Comparison of ENCODE assay signal across 29 cellular contexts in the genomic region with DNA sequence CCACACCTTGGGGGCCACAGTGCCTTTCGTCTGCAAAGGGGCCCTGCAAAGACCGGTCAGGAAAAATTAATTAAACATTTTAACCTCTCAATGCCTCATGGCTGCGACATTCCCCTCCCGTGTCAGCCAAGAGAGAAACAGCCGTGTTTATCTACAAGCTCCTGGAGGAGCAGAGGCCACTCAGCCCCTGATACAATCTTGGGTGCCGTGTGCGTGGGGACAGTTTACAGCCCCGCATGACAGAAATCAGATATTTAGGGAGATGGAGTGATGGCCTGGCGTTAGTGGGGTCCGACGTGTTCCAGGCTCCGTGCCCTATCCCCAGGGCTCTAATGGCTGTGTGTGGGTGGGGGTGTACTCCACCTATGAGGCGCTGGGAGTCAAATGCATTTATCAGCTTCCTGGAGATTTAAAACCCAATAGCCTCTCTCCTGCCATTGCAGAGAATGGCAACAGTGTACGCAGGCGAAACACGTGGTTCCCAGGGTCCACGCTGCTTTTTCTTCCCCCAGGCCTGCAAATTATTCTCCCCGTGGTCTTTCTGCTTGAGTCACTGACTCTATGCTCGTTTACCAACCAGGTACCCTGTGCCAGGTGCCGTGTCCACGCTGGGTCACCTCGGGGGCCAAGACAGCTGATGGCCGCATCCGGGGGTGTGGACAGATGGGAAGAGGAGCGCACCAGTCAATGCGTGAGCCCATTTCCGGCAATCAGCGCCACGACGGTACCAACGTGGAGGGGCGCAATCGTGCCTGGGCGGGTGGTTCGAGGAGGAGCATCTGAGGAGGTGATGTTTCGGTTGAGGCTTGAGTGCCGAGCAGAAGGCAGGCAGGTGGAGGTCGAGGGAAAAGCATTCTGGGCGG. TPM values are rescaled to one million over a fixed set of nuclear protein-coding genes. Genes with fewer than 3 reads are reported as not detected.
"Had no signal": no experiment of that assay in that cellular context is flagged by ENCODE, and none has a peak within 500 bp of the region (broad histone marks: within the 10 kb centered on the region; RNA-seq: fewer than 3 reads in every experiment).

No MANE protein-coding gene starts in this region.

- H3K36me3 ChIP-seq: ascending aorta, SJCRH30 had no signal

- H3K4me3 Mint-ChIP-seq: activated CD4-positive, alpha-beta T cell treated with anti-CD3 and anti-CD28 coated beads, Interleukin-2, amount 10 ng/mL, durations not matched to agents 24 days and 14 days; activated CD8-positive, alpha-beta memory T cell treated with anti-CD3 and anti-CD28 coated beads, Interleukin-2, amount 10 ng/mL, durations not matched to agents 7 days and 5 days; activated naive CD8-positive, alpha-beta T cell treated with anti-CD3 and anti-CD28 coated beads, Interleukin-2, amount 10 ng/mL, durations not matched to agents 7 days and 5 days; activated T-cell treated with anti-CD3 and anti-CD28 coated beads, Interleukin-2, amount 50 U/mL, for 4 hours; central memory CD8-positive, alpha-beta T cell; T-helper 17 cell; WTC11 had no signal

- DNase-seq: activated CD4-positive, alpha-beta T cell treated with anti-CD3 and anti-CD28 coated beads for 1 hour; activated CD4-positive, alpha-beta T cell treated with anti-CD3 and anti-CD28 coated beads, Interleukin-2, amount 10 ng/mL, durations not matched to agents 24 days and 14 days; activated CD4-positive, alpha-beta T cell treated with anti-CD3 and anti-CD28 coated beads, Interleukin-2, amount 50 U/mL, for 48 hours; activated CD8-positive, alpha-beta memory T cell treated with anti-CD3 and anti-CD28 coated beads, Interleukin-2, amount 10 ng/mL, durations not matched to agents 7 days and 5 days; activated effector memory CD4-positive, alpha-beta T cell treated with anti-CD3 and anti-CD28 coated beads, Interleukin-2, amount 50 U/mL, for 16 hours; activated naive CD4-positive, alpha-beta T cell treated with Interleukin-2 at 50 U/mL for 16 hours; activated naive CD8-positive, alpha-beta T cell treated with anti-CD3 and anti-CD28 coated beads, Interleukin-2, amount 10 ng/mL, durations not matched to agents 7 days and 5 days; activated T-cell treated with anti-CD3 and anti-CD28 coated beads, Interleukin-2, amount 50 U/mL, for 4 hours; body of pancreas; IMR-90; KG1; NCI-H1048; NCI-H146; NCI-H187 treated with DMSO at 0.1 percent for 48 hours; NCI-H345; NCI-H510A treated with DMSO at 0.1 percent for 48 hours; NCI-H69; NK-92 treated with Interleukin-12 subunit alpha and Interleukin-12 subunit beta, amount 100 ng/mL, for 24 hours; OCI-M1; Right ventricle myocardium superior; RPMI8226; SJCRH30; T-helper 17 cell; T-helper 9 cell had no signal

- FAIRE-seq: bronchial epithelial cell had no signal

- H3K9me3 Mint-ChIP-seq: activated naive CD8-positive, alpha-beta T cell treated with anti-CD3 and anti-CD28 coated beads, Interleukin-2, amount 10 ng/mL, durations not matched to agents 7 days and 5 days; activated T-cell treated with anti-CD3 and anti-CD28 coated beads, Interleukin-2, amount 50 U/mL, for 4 hours; central memory CD8-positive, alpha-beta T cell; WTC11 had no signal

- ATAC-seq: activated CD8-positive, alpha-beta memory T cell treated with anti-CD3 and anti-CD28 coated beads, Interleukin-2, amount 10 ng/mL, durations not matched to agents 7 days and 5 days; activated T-cell treated with anti-CD3 and anti-CD28 coated beads, Interleukin-2, amount 50 U/mL, for 4 hours; body of pancreas; Panc1; T-helper 17 cell; WTC11 had no signal

- H3K27me3 ChIP-seq: ascending aorta, body of pancreas had no signal

- H3K4me1 ChIP-seq: ascending aorta, body of pancreas, SJCRH30 had no signal

- H3K9me3 ChIP-seq: ascending aorta, body of pancreas, SJCRH30 had no signal

- H3K27ac Mint-ChIP-seq: activated CD4-positive, alpha-beta T cell treated with anti-CD3 and anti-CD28 coated beads, Interleukin-2, amount 10 ng/mL, durations not matched to agents 24 days and 14 days; activated CD8-positive, alpha-beta memory T cell treated with anti-CD3 and anti-CD28 coated beads, Interleukin-2, amount 10 ng/mL, durations not matched to agents 7 days and 5 days; activated naive CD8-positive, alpha-beta T cell treated with anti-CD3 and anti-CD28 coated beads, Interleukin-2, amount 10 ng/mL, durations not matched to agents 7 days and 5 days; WTC11 had no signal

- H3K27ac ChIP-seq: ascending aorta, body of pancreas, SJCRH30 had no signal

- H3K36me3 Mint-ChIP-seq: activated CD8-positive, alpha-beta memory T cell treated with anti-CD3 and anti-CD28 coated beads, Interleukin-2, amount 10 ng/mL, durations not matched to agents 7 days and 5 days; activated naive CD8-positive, alpha-beta T cell treated with anti-CD3 and anti-CD28 coated beads, Interleukin-2, amount 10 ng/mL, durations not matched to agents 7 days and 5 days; WTC11 had no signal

- H3K4me3 ChIP-seq: ascending aorta, body of pancreas, SJCRH30 had no signal

RNA-seq across cellular contexts. Expression of a gene that starts 40.4 kb away (rescaled TPM):
- total RNA-seq: activated CD4-positive, alpha-beta T cell treated with anti-CD3 and anti-CD28 coated beads, Interleukin-2, amount 10 ng/mL, durations not matched to agents 24 days and 14 days; activated CD8-positive, alpha-beta memory T cell treated with anti-CD3 and anti-CD28 coated beads, Interleukin-2, amount 10 ng/mL, durations not matched to agents 7 days and 5 days; activated naive CD8-positive, alpha-beta T cell treated with anti-CD3 and anti-CD28 coated beads, Interleukin-2, amount 10 ng/mL, durations not matched to agents 7 days and 5 days; ascending aorta; SJCRH30; T-helper 17 cell had no signal
